18 cellular contexts compared by ENCODE assay signal in genomic region chr6:13212096-13212495, GRCh38.
"Had no signal": no experiment of that assay in that cellular context is flagged by ENCODE, and none has a peak within 500 bp of the region (broad histone marks: within the 10 kb centered on the region; RNA-seq: fewer than 3 reads in every experiment).

No MANE protein-coding gene starts in this region.

- DNase-seq: hippocampal formation, hypothalamus, immature natural killer cell, islet precursor cell, kidney, kidney glomerular epithelial cell, left cardiac atrium, left colon, left lung, left ventricle myocardium inferior, left ventricle myocardium superior, lower lobe of right lung, mammary epithelial cell, mesenchymal stem cell, mesendoderm, midbrain, mucosa of descending colon, naive B cell had no signal
